ENCODE assay signal across 14 cellular contexts in the genomic region with DNA sequence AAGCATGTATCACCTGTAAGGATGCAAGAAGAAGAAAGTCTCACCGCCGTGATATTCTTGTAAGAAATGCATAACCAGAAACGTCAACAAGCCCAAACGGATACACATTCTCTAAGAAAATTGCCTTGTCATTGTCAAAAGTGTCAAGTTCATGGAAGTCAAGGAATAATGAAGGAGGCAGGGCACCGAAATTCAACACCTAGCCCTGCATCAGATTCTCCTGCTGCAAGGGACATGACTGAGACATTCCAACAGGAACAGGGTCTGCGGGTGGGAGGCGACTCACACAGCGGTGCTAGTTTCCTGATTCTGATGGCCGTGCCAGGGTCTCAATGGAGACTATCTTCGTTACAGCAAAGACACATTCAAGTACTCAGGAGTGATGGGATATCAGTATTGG. TPM values are rescaled to one million over a fixed set of nuclear protein-coding genes. Genes with fewer than 3 reads are reported as not detected.
DNase-seq lines count a peak whose midpoint lies in the region; ATAC-seq, FAIRE-seq and TF ChIP-seq lines count a peak whose summit lies in the region.
"Had no signal": no experiment of that assay in that cellular context is flagged by ENCODE, and none has a peak within 500 bp of the region (broad histone marks: within the 10 kb centered on the region; RNA-seq: fewer than 3 reads in every experiment).

No MANE protein-coding gene starts in this region.

- H3K27me3 Mint-ChIP-seq in central memory CD8-positive, alpha-beta T cell, result no peaks in the 10 kb centered on the region
- H3K27me3 Mint-ChIP-seq in naive thymus-derived CD4-positive, alpha-beta T cell, result no peaks in the 10 kb centered on the region
- H3K27me3 Mint-ChIP-seq: activated CD4-positive, alpha-beta T cell treated with anti-CD3 and anti-CD28 coated beads for 36 hours had no signal

- H3K27ac Mint-ChIP-seq in central memory CD8-positive, alpha-beta T cell (ENCODE audit: low read depth), result peak overlapping the region; percentile 90
- H3K27ac Mint-ChIP-seq in naive thymus-derived CD4-positive, alpha-beta T cell, result peak overlapping the region in 6 of 9 donors; percentile 20 to 88 (median 56)
- H3K27ac Mint-ChIP-seq: activated CD4-positive, alpha-beta T cell treated with anti-CD3 and anti-CD28 coated beads for 36 hours had no signal

- intact Hi-C loops in naive thymus-derived CD4-positive, alpha-beta T cell (cut with micrococcal nuclease), result no loop called here

- H3K36me3 ChIP-seq in ACC112 (ENCODE audit: insufficient read depth, low read length), result no peaks in the 10 kb centered on the region
- H3K36me3 ChIP-seq in naive thymus-derived CD4-positive, alpha-beta T cell (ENCODE audit: control insufficient read depth in 2 of 3, insufficient read depth in 3 of 3, low read length in 3 of 3), result peaks cover 0 to 8% (median 0%) of the 10 kb centered on the region in 3 experiments
- H3K36me3 ChIP-seq: suprapubic skin had no signal

- H2AFZ ChIP-seq in ACC112 (ENCODE audit: low read length, unreplicated experiment), result no peak overlapping the region

- H3K27ac ChIP-seq in ACC112 (ENCODE audit: low read depth, low read length), result peak overlapping the region; percentile 91
- H3K27ac ChIP-seq in naive thymus-derived CD4-positive, alpha-beta T cell (ENCODE audit: low read depth, low read length), result no peak overlapping the region
- H3K27ac ChIP-seq in RWPE1, result no peak overlapping the region

- CTCF ChIA-PET in naive thymus-derived CD4-positive, alpha-beta T cell (lab: Charles Lee), result no interaction called here
- CTCF ChIA-PET in RWPE1 (lab: Yijun Ruan, JAX), result interaction anchor here (0.6 kb wide), 1 partner anchor 170 kb away, joined by 4 read pairs; no protein-coding TSS in a partner anchor

- TF ChIP-seq CTCF in RWPE1 (conservative IDR thresholded peaks at IDR 0.05; ENCODE audit: low read depth), result no peak

- H3K9me3 ChIP-seq in naive thymus-derived CD4-positive, alpha-beta T cell (ENCODE audit: control insufficient read depth in 2 of 3, low read length in 3 of 3), result no peaks in the 10 kb centered on the region
- H3K9me3 ChIP-seq: suprapubic skin had no signal

- DNase-seq in GM18507 (ENCODE audit: extremely low spot score, insufficient read length, low read depth) (no peak), NCI-H2196 treated with DMSO at 0.1 percent for 48 hours (lab: John Stamatoyannopoulos, UW; ENCODE audit: unreplicated experiment) (no peak), RWPE1 (ENCODE audit: low spot score) (no peak), middle frontal gyrus (ENCODE audit: extremely low spot score, low spot score) (no peak)
- no peak for DNase-seq in central memory CD8-positive, alpha-beta T cell (ENCODE audit: low spot score in 2 of 2)
- no peak for DNase-seq in naive thymus-derived CD4-positive, alpha-beta T cell
- DNase-seq: activated CD4-positive, alpha-beta T cell treated with anti-CD3 and anti-CD28 coated beads for 36 hours; GOT3; stimulated activated CD4-positive, alpha-beta T cell treated with anti-CD3 and anti-CD28 coated beads, Interleukin-4, amount 100 ng/mL, for 1 hour had no signal

- peak; percentile 5 for FAIRE-seq in GM18507 (lab: Jason Lieb, UNC)
- FAIRE-seq: endometrium had no signal

- peaks cover 50% of the 10 kb centered on the region for H3K4me1 ChIP-seq in ACC112 (ENCODE audit: control insufficient read depth, insufficient read depth, low read length, unreplicated experiment)
- H3K4me1 ChIP-seq in naive thymus-derived CD4-positive, alpha-beta T cell (ENCODE audit: control insufficient read depth in 2 of 2, insufficient read depth in 2 of 2, low read length in 2 of 2), result peaks cover 7 to 42% of the 10 kb centered on the region in 2 donors

- POLR2A ChIA-PET in naive thymus-derived CD4-positive, alpha-beta T cell (lab: Charles Lee), result interaction anchor here (0.7 kb wide), 1 partner anchor 31 kb away, joined by 3 read pairs; no protein-coding TSS in a partner anchor
- POLR2A ChIA-PET in RWPE1 (lab: Yijun Ruan, JAX; ENCODE audit: low non-redundant PET), result no interaction called here

- peak overlapping the region; percentile 80 for H3K4me3 Mint-ChIP-seq in central memory CD8-positive, alpha-beta T cell
- peak overlapping the region in 7 of 10 donors; percentile 56 to 93 (median 75) for H3K4me3 Mint-ChIP-seq in naive thymus-derived CD4-positive, alpha-beta T cell
- H3K4me3 Mint-ChIP-seq: activated CD4-positive, alpha-beta T cell treated with anti-CD3 and anti-CD28 coated beads for 36 hours had no signal

- H3K4me1 Mint-ChIP-seq in central memory CD8-positive, alpha-beta T cell, result peaks cover 92% of the 10 kb centered on the region
- H3K4me1 Mint-ChIP-seq in naive thymus-derived CD4-positive, alpha-beta T cell, result peaks cover 75 to 96% (median 94%) of the 10 kb centered on the region in 7 donors

- H3K4me3 ChIP-seq in ACC112 (ENCODE audit: low read depth, low read length), result no peak overlapping the region
- no peak overlapping the region for H3K4me3 ChIP-seq in naive thymus-derived CD4-positive, alpha-beta T cell (ENCODE audit: low read length)

- no peaks in the 10 kb centered on the region for H3K9me3 Mint-ChIP-seq in central memory CD8-positive, alpha-beta T cell
- H3K9me3 Mint-ChIP-seq in naive thymus-derived CD4-positive, alpha-beta T cell, result no peaks in the 10 kb centered on the region

- H3K79me2 ChIP-seq in ACC112 (ENCODE audit: control insufficient read depth, insufficient read depth, low read length, unreplicated experiment), result peaks cover 89% of the 10 kb centered on the region

- peaks cover 17% of the 10 kb centered on the region for H3K36me3 Mint-ChIP-seq in central memory CD8-positive, alpha-beta T cell (ENCODE audit: insufficient read depth)
- peaks cover 5 to 49% (median 27%) of the 10 kb centered on the region in 5 donors for H3K36me3 Mint-ChIP-seq in naive thymus-derived CD4-positive, alpha-beta T cell

- ATAC-seq in central memory CD8-positive, alpha-beta T cell (replicated peaks; ENCODE audit: extremely low read depth, poor library complexity, severe bottlenecking), result no peak
- ATAC-seq in naive thymus-derived CD4-positive, alpha-beta T cell, result no peak
- no peak for ATAC-seq in GM21528 (IDR thresholded peaks at IDR 0.05; ENCODE audit: low FRiP score, unreplicated experiment)
- ATAC-seq: activated CD4-positive, alpha-beta T cell treated with anti-CD3 and anti-CD28 coated beads for 36 hours; Right ventricle myocardium inferior had no signal

- H3K27me3 ChIP-seq in ACC112 (ENCODE audit: insufficient read depth, low read length), result no peaks in the 10 kb centered on the region
- H3K27me3 ChIP-seq in naive thymus-derived CD4-positive, alpha-beta T cell (ENCODE audit: control insufficient read depth in 2 of 2, insufficient read depth in 2 of 2, low read length in 2 of 2), result no peaks in the 10 kb centered on the region
- H3K27me3 ChIP-seq: suprapubic skin had no signal

RNA-seq across cellular contexts. Expression of gene IRF2, which starts 26.7 kb away (rescaled TPM):
- 10 to 100 TPM; 31.2 to 86.3 (median 75.0) TPM for total RNA-seq in naive thymus-derived CD4-positive, alpha-beta T cell
- polyA plus RNA-seq in naive thymus-derived CD4-positive, alpha-beta T cell, result 10 to 100 TPM; 83.5 to 87.0 TPM
